1 cellular context compared by ENCODE assay signal in genomic region chr13:34941835-34942731, GRCh38.
TF ChIP-seq lines count a peak whose summit lies in the region.

A gene with protein sequence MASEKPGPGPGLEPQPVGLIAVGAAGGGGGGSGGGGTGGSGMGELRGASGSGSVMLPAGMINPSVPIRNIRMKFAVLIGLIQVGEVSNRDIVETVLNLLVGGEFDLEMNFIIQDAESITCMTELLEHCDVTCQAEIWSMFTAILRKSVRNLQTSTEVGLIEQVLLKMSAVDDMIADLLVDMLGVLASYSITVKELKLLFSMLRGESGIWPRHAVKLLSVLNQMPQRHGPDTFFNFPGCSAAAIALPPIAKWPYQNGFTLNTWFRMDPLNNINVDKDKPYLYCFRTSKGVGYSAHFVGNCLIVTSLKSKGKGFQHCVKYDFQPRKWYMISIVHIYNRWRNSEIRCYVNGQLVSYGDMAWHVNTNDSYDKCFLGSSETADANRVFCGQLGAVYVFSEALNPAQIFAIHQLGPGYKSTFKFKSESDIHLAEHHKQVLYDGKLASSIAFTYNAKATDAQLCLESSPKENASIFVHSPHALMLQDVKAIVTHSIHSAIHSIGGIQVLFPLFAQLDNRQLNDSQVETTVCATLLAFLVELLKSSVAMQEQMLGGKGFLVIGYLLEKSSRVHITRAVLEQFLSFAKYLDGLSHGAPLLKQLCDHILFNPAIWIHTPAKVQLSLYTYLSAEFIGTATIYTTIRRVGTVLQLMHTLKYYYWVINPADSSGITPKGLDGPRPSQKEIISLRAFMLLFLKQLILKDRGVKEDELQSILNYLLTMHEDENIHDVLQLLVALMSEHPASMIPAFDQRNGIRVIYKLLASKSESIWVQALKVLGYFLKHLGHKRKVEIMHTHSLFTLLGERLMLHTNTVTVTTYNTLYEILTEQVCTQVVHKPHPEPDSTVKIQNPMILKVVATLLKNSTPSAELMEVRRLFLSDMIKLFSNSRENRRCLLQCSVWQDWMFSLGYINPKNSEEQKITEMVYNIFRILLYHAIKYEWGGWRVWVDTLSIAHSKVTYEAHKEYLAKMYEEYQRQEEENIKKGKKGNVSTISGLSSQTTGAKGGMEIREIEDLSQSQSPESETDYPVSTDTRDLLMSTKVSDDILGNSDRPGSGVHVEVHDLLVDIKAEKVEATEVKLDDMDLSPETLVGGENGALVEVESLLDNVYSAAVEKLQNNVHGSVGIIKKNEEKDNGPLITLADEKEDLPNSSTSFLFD (N-terminal part only) (plus strand): TSS chr13:34942270. CDS start chr13:34942821, 551 bp downstream.

TF ChIP-seq in HCT116, 20 proteins besides CTCF, POLR2A, EP300 and RAD21 (continued from another document):
- TF ChIP-seq ZBTB33 (IDR thresholded peaks at IDR 0.05; ENCODE audit: extremely low read depth, insufficient replicate concordance, low read length) (no peak), FOSL1 (IDR thresholded peaks at IDR 0.05; ENCODE audit: low read depth) (no peak), CBX3 (IDR thresholded peaks at IDR 0.05; ENCODE audit: low read depth) (no peak)
- TF ChIP-seq, protein P1, sequence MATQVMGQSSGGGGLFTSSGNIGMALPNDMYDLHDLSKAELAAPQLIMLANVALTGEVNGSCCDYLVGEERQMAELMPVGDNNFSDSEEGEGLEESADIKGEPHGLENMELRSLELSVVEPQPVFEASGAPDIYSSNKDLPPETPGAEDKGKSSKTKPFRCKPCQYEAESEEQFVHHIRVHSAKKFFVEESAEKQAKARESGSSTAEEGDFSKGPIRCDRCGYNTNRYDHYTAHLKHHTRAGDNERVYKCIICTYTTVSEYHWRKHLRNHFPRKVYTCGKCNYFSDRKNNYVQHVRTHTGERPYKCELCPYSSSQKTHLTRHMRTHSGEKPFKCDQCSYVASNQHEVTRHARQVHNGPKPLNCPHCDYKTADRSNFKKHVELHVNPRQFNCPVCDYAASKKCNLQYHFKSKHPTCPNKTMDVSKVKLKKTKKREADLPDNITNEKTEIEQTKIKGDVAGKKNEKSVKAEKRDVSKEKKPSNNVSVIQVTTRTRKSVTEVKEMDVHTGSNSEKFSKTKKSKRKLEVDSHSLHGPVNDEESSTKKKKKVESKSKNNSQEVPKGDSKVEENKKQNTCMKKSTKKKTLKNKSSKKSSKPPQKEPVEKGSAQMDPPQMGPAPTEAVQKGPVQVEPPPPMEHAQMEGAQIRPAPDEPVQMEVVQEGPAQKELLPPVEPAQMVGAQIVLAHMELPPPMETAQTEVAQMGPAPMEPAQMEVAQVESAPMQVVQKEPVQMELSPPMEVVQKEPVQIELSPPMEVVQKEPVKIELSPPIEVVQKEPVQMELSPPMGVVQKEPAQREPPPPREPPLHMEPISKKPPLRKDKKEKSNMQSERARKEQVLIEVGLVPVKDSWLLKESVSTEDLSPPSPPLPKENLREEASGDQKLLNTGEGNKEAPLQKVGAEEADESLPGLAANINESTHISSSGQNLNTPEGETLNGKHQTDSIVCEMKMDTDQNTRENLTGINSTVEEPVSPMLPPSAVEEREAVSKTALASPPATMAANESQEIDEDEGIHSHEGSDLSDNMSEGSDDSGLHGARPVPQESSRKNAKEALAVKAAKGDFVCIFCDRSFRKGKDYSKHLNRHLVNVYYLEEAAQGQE (IDR thresholded peaks at IDR 0.05; ENCODE audit: low read depth): no peak
